In genomic region chr2:74502720-74503505, GRCh38 we compare ENCODE assay signal across 8 cellular contexts. TPM values are rescaled to one million over a fixed set of nuclear protein-coding genes. Genes with fewer than 3 reads are reported as not detected.
DNase-seq lines count a peak whose midpoint lies in the region; ATAC-seq and TF ChIP-seq lines count a peak whose summit lies in the region.

No MANE protein-coding gene starts in this region.

- peaks cover 44% of the 10 kb centered on the region for H3K36me3 Mint-ChIP-seq in activated T-helper 1 cell treated with anti-CD3 and anti-CD28 coated beads, Interleukin-12 subunit alpha, Interleukin-12 subunit beta, Interleukin-2, Interleukin-4 antibody, amounts not matched to agents 30 ng/mL and 10 ng/mL and 1 ng/mL, durations not matched to agents 14 hours and 24 hours and 36 hours (ENCODE audit: low read depth)
- peaks cover 8% of the 10 kb centered on the region for H3K36me3 Mint-ChIP-seq in glutamatergic neuron (ENCODE audit: unreplicated experiment)

- H3K4me3 ChIP-seq in MG63: peak overlapping the region; percentile 53
- peak overlapping the region; percentile 34 for H3K4me3 ChIP-seq in ovary

- TF ChIP-seq CTCF in glutamatergic neuron (IDR thresholded peaks at IDR 0.05; ENCODE audit: partially characterized antibody, unreplicated experiment) (no peak), ovary (IDR thresholded peaks at IDR 0.05) (no peak)

- H3K27me3 ChIP-seq in MG63 (no peaks in the 10 kb centered on the region), ovary (no peaks in the 10 kb centered on the region)

- TF ChIP-seq EP300 in ovary (IDR thresholded peaks at IDR 0.05): no peak

- DNase-seq in GM03348 (ENCODE audit: low spot score) (peak; percentile 91), MG63 (peak; percentile 89), glutamatergic neuron (peak; percentile 64), ovary (peak in 4 of 5 donors; percentile 54 to 68 (median 66)), NCI-H1105 treated with DMSO at 0.1 percent for 48 hours (lab: John Stamatoyannopoulos, UW) (no peak)
- DNase-seq in activated T-helper 1 cell treated with anti-CD3 and anti-CD28 coated beads, Interleukin-12 subunit alpha, Interleukin-12 subunit beta, Interleukin-2, Interleukin-4 antibody, amounts not matched to agents 30 ng/mL and 10 ng/mL and 1 ng/mL, durations not matched to agents 14 hours and 24 hours and 36 hours (ENCODE audit: low spot score): no peak

- peak overlapping the region; percentile 23 for H3K27ac Mint-ChIP-seq in activated T-helper 1 cell treated with anti-CD3 and anti-CD28 coated beads, Interleukin-12 subunit alpha, Interleukin-12 subunit beta, Interleukin-2, Interleukin-4 antibody, amounts not matched to agents 30 ng/mL and 10 ng/mL and 1 ng/mL, durations not matched to agents 14 hours and 24 hours and 36 hours
- H3K27ac Mint-ChIP-seq in glutamatergic neuron (ENCODE audit: unreplicated experiment): no peak overlapping the region

- WGBS in ovary, 3 donors: 1 to 2% (median 2%) methylated on average over 67 of the region's 67 CpGs

- no peak for TF ChIP-seq POLR2A in ovary (IDR thresholded peaks at IDR 0.05)

- H3K9me3 ChIP-seq in MG63 (no peaks in the 10 kb centered on the region), ovary (no peaks in the 10 kb centered on the region)

- peaks cover 42% of the 10 kb centered on the region for H3K27me3 Mint-ChIP-seq in activated T-helper 1 cell treated with anti-CD3 and anti-CD28 coated beads, Interleukin-12 subunit alpha, Interleukin-12 subunit beta, Interleukin-2, Interleukin-4 antibody, amounts not matched to agents 30 ng/mL and 10 ng/mL and 1 ng/mL, durations not matched to agents 14 hours and 24 hours and 36 hours (ENCODE audit: insufficient read depth)
- peaks cover 40% of the 10 kb centered on the region for H3K27me3 Mint-ChIP-seq in glutamatergic neuron (ENCODE audit: unreplicated experiment)

- intact Hi-C loops in activated T-helper 1 cell treated with anti-CD3 and anti-CD28 coated beads, Interleukin-12 subunit alpha, Interleukin-12 subunit beta, Interleukin-2, Interleukin-4 antibody, amounts not matched to agents 30 ng/mL and 10 ng/mL and 1 ng/mL, durations not matched to agents 14 hours and 24 hours and 36 hours (cut with micrococcal nuclease): no loop called here
- intact Hi-C loops in ovary (cut with DNase I): loop anchor here in 1 of 4 donors (10.0 kb wide), 1 partner anchor 82 kb away; no protein-coding TSS in a partner anchor

- no peaks in the 10 kb centered on the region for H3K9me3 Mint-ChIP-seq in activated T-helper 1 cell treated with anti-CD3 and anti-CD28 coated beads, Interleukin-12 subunit alpha, Interleukin-12 subunit beta, Interleukin-2, Interleukin-4 antibody, amounts not matched to agents 30 ng/mL and 10 ng/mL and 1 ng/mL, durations not matched to agents 14 hours and 24 hours and 36 hours
- peaks cover 22% of the 10 kb centered on the region for H3K9me3 Mint-ChIP-seq in glutamatergic neuron (ENCODE audit: unreplicated experiment)

- peaks cover 6% of the 10 kb centered on the region for H3K4me1 ChIP-seq in ovary (ENCODE audit: insufficient read depth)

- ATAC-seq in GM21619 (IDR thresholded peaks at IDR 0.05; ENCODE audit: unreplicated experiment) (peak; percentile 37), GM18873 (IDR thresholded peaks at IDR 0.05; ENCODE audit: low FRiP score, unreplicated experiment) (no peak)

- H3K27ac ChIP-seq in ovary: no peak overlapping the region

- H3K4me3 Mint-ChIP-seq in activated T-helper 1 cell treated with anti-CD3 and anti-CD28 coated beads, Interleukin-12 subunit alpha, Interleukin-12 subunit beta, Interleukin-2, Interleukin-4 antibody, amounts not matched to agents 30 ng/mL and 10 ng/mL and 1 ng/mL, durations not matched to agents 14 hours and 24 hours and 36 hours: peak overlapping the region; percentile 71
- H3K4me3 Mint-ChIP-seq in glutamatergic neuron (ENCODE audit: unreplicated experiment): peak overlapping the region; percentile 82

- peaks cover 28% of the 10 kb centered on the region for H3K36me3 ChIP-seq in MG63
- no peaks in the 10 kb centered on the region for H3K36me3 ChIP-seq in ovary

- H3K4me1 Mint-ChIP-seq in activated T-helper 1 cell treated with anti-CD3 and anti-CD28 coated beads, Interleukin-12 subunit alpha, Interleukin-12 subunit beta, Interleukin-2, Interleukin-4 antibody, amounts not matched to agents 30 ng/mL and 10 ng/mL and 1 ng/mL, durations not matched to agents 14 hours and 24 hours and 36 hours (ENCODE audit: low read depth): peaks cover 75% of the 10 kb centered on the region
- H3K4me1 Mint-ChIP-seq in glutamatergic neuron (ENCODE audit: low read depth, unreplicated experiment): peaks cover 19% of the 10 kb centered on the region

RNA-seq across cellular contexts. Expression of gene LBX2, which starts 3.5 kb away (rescaled TPM):
- total RNA-seq in MG63 (2014; rRNA removed; shearing (Covaris generic); ENCODE audit: low replicate concordance): 0.95 and 1.2 TPM in 2 replicates
- 0.54 and 1.1 TPM in 2 replicates for total RNA-seq in activated T-helper 1 cell treated with anti-CD3 and anti-CD28 coated beads, Interleukin-12 subunit alpha, Interleukin-12 subunit beta, Interleukin-2, Interleukin-4 antibody, amounts not matched to agents 30 ng/mL and 10 ng/mL and 1 ng/mL, durations not matched to agents 14 hours and 24 hours and 36 hours
- total RNA-seq in glutamatergic neuron (ENCODE audit: unreplicated experiment) (0.96 TPM), ovary (1 to 10 TPM in 1 of 7 donors, under 1 TPM in 3, not detected in 3; 0.15 to 1.2 (median 0.28) TPM)
- under 1 TPM in 1 of 2 donors, not detected in 1; 0.15 TPM for polyA plus RNA-seq in ovary

RNA-seq across cellular contexts. Expression of gene PCGF1, which starts 4.6 kb away (rescaled TPM):
- 23.9 and 24.4 TPM in 2 replicates for total RNA-seq in MG63 (2014; rRNA removed; shearing (Covaris generic); ENCODE audit: low replicate concordance)
- total RNA-seq in activated T-helper 1 cell treated with anti-CD3 and anti-CD28 coated beads, Interleukin-12 subunit alpha, Interleukin-12 subunit beta, Interleukin-2, Interleukin-4 antibody, amounts not matched to agents 30 ng/mL and 10 ng/mL and 1 ng/mL, durations not matched to agents 14 hours and 24 hours and 36 hours: 41.9 and 45.0 TPM in 2 replicates
- total RNA-seq in glutamatergic neuron (ENCODE audit: unreplicated experiment) (32.3 TPM), ovary (10 to 100 TPM in 5 of 7 donors, 1 to 10 TPM in 2; 9.3 to 24.3 (median 12.2) TPM)
- polyA plus RNA-seq in ovary: 10 to 100 TPM; 14.9 to 23.4 TPM

RNA-seq across cellular contexts. Expression of gene TLX2, which starts 11.3 kb away (rescaled TPM):
- total RNA-seq in MG63 (2014; rRNA removed; shearing (Covaris generic); ENCODE audit: low replicate concordance): 0.07 and 1.2 TPM in 2 replicates
- total RNA-seq in activated T-helper 1 cell treated with anti-CD3 and anti-CD28 coated beads, Interleukin-12 subunit alpha, Interleukin-12 subunit beta, Interleukin-2, Interleukin-4 antibody, amounts not matched to agents 30 ng/mL and 10 ng/mL and 1 ng/mL, durations not matched to agents 14 hours and 24 hours and 36 hours: 1.2 and 1.5 TPM in 2 replicates
- total RNA-seq in glutamatergic neuron (ENCODE audit: unreplicated experiment): 21.2 TPM
- not detected for total RNA-seq in ovary
- not detected for polyA plus RNA-seq in ovary

RNA-seq across cellular contexts. Expression of gene TTC31, which starts 20.0 kb away (rescaled TPM):
- total RNA-seq in MG63 (2014; rRNA removed; shearing (Covaris generic); ENCODE audit: low replicate concordance): 8.6 and 16.3 TPM in 2 replicates
- total RNA-seq in activated T-helper 1 cell treated with anti-CD3 and anti-CD28 coated beads, Interleukin-12 subunit alpha, Interleukin-12 subunit beta, Interleukin-2, Interleukin-4 antibody, amounts not matched to agents 30 ng/mL and 10 ng/mL and 1 ng/mL, durations not matched to agents 14 hours and 24 hours and 36 hours: 30.2 and 32.2 TPM in 2 replicates
- total RNA-seq in glutamatergic neuron (ENCODE audit: unreplicated experiment) (23.8 TPM), ovary (10 to 100 TPM; 15.1 to 21.7 (median 15.7) TPM)
- polyA plus RNA-seq in ovary: 10 to 100 TPM; 12.9 to 18.0 TPM

RNA-seq across cellular contexts. Expression of gene CCDC142, which starts 20.1 kb away (rescaled TPM):
- total RNA-seq in MG63 (2014; rRNA removed; shearing (Covaris generic); ENCODE audit: low replicate concordance): 6.8 and 10.8 TPM in 2 replicates
- 30.4 and 36.3 TPM in 2 replicates for total RNA-seq in activated T-helper 1 cell treated with anti-CD3 and anti-CD28 coated beads, Interleukin-12 subunit alpha, Interleukin-12 subunit beta, Interleukin-2, Interleukin-4 antibody, amounts not matched to agents 30 ng/mL and 10 ng/mL and 1 ng/mL, durations not matched to agents 14 hours and 24 hours and 36 hours
- total RNA-seq in glutamatergic neuron (ENCODE audit: unreplicated experiment): 28.0 TPM
- total RNA-seq in ovary: 10 to 100 TPM; 13.1 to 31.1 (median 23.4) TPM
- polyA plus RNA-seq in ovary: 1 to 10 TPM; 3.7 to 8.7 TPM

Comparison
In these comparisons a context has a peak if more than half of its experiments do, and no peak if none do; other contexts are left out.
1. DNase-seq: peak in GM03348 (single experiment), MG63 (single experiment), glutamatergic neuron (single experiment) and ovary (4 of 5); none in activated T-helper 1 cell treated with anti-CD3 and anti-CD28 coated beads, Interleukin-12 subunit alpha, Interleukin-12 subunit beta, Interleukin-2, Interleukin-4 antibody, amounts not matched to agents 30 ng/mL and 10 ng/mL and 1 ng/mL, durations not matched to agents 14 hours and 24 hours and 36 hours (single experiment) and NCI-H1105 treated with DMSO at 0.1 percent for 48 hours (single experiment).